17 cellular contexts compared by ENCODE assay signal in genomic region chr1:112807117-112807516, GRCh38.
DNase-seq lines count a peak whose midpoint lies in the region; TF ChIP-seq lines count a peak whose summit lies in the region.
"Had no signal": no experiment of that assay in that cellular context is flagged by ENCODE, and none has a peak within 500 bp of the region (broad histone marks: within the 10 kb centered on the region; RNA-seq: fewer than 3 reads in every experiment).

No MANE protein-coding gene starts in this region.

- H3K36me3 ChIP-seq in HUES64 (ENCODE audit: insufficient read depth, low read length), result no peaks in the 10 kb centered on the region
- H3K36me3 ChIP-seq: BE2C, MG63, SJSA1 had no signal

- H3K4me1 Mint-ChIP-seq in nephron, result peaks cover 25% of the 10 kb centered on the region
- peaks cover 26% of the 10 kb centered on the region for H3K4me1 Mint-ChIP-seq in type B pancreatic cell (ENCODE audit: unreplicated experiment)

- H3K27ac ChIP-seq in HUES64 (ENCODE audit: low read depth, low read length), result no peak overlapping the region
- H3K27ac ChIP-seq: SJSA1 had no signal

- peak overlapping the region; percentile 6; the same call in 1 of the 2 replicates for H3K9ac ChIP-seq in HUES64 (ENCODE audit: low read depth, low read length)

- H3K27ac Mint-ChIP-seq in nephron, result peak overlapping the region in 2 of 3 experiments; percentile 1 to 22
- peak overlapping the region; percentile 96 for H3K27ac Mint-ChIP-seq in type B pancreatic cell
- H3K27ac Mint-ChIP-seq: CD4-positive, alpha-beta T cell had no signal

- peak; percentile 67 for DNase-seq in epithelial cell of esophagus (ENCODE audit: low read depth)
- DNase-seq in type B pancreatic cell (ENCODE audit: extremely low spot score, unreplicated experiment), result no peak
- DNase-seq in NCI-H2081 (lab: John Stamatoyannopoulos, UW), result no peak
- DNase-seq in activated gamma-delta T cell treated with Interleukin-2 at 50 U/mL for 16 hours, result no peak
- DNase-seq in NCI-H2107 treated with DMSO at 0.1 percent for 48 hours (lab: John Stamatoyannopoulos, UW; ENCODE audit: unreplicated experiment), result no peak
- DNase-seq: BE2C; CD4-positive, alpha-beta T cell; DMS79; Karpas-422; MG63; NCI-H1105; NCI-H1694 treated with DMSO at 0.1 percent for 48 hours; NCI-H69; NK-92 treated with Interleukin-12 subunit alpha and Interleukin-12 subunit beta, amount 100 ng/mL, for 24 hours had no signal

- no peaks in the 10 kb centered on the region for H3K9me3 ChIP-seq in HUES64 (ENCODE audit: insufficient read depth, low read depth, low read length)
- H3K9me3 ChIP-seq: BE2C, MG63, SJSA1 had no signal

- no peak overlapping the region for H3K4me3 Mint-ChIP-seq in nephron
- H3K4me3 Mint-ChIP-seq in type B pancreatic cell, result peak overlapping the region; percentile 68
- H3K4me3 Mint-ChIP-seq: CD4-positive, alpha-beta T cell had no signal

- H3K27me3 ChIP-seq in HUES64 (ENCODE audit: insufficient read depth, low read length), result no peaks in the 10 kb centered on the region
- H3K27me3 ChIP-seq: BE2C, MG63, SJSA1 had no signal

- H3K4me3 ChIP-seq in HUES64 (ENCODE audit: low read length) (no peak overlapping the region), epithelial cell of esophagus (ENCODE audit: low read length) (no peak overlapping the region)
- H3K4me3 ChIP-seq: MG63, SJSA1 had no signal

- 71% methylated on average over 6 of the region's 6 CpGs for WGBS in HUES64

- H3K27me3 Mint-ChIP-seq in nephron (ENCODE audit: low read depth) (peaks cover 16% of the 10 kb centered on the region), type B pancreatic cell (peaks cover 17% of the 10 kb centered on the region)

- H3K36me3 Mint-ChIP-seq in nephron (ENCODE audit: low read depth) (no peaks in the 10 kb centered on the region), type B pancreatic cell (no peaks in the 10 kb centered on the region)

- TF ChIP-seq CTCF in epithelial cell of esophagus (IDR thresholded peaks at IDR 0.05; ENCODE audit: insufficient read depth, low read depth, low read length, missing control alignments) (no peak), nephron (IDR thresholded peaks at IDR 0.05; ENCODE audit: unreplicated experiment in 3 of 3) (no peak), type B pancreatic cell (conservative IDR thresholded peaks at IDR 0.05) (no peak)

- no peaks in the 10 kb centered on the region for H3K9me3 Mint-ChIP-seq in nephron
- H3K9me3 Mint-ChIP-seq in type B pancreatic cell, result no peaks in the 10 kb centered on the region
- H3K9me3 Mint-ChIP-seq: CD4-positive, alpha-beta T cell had no signal

- peaks cover 34% of the 10 kb centered on the region for H3K4me1 ChIP-seq in HUES64 (ENCODE audit: insufficient read depth, low read length)
- H3K4me1 ChIP-seq: BE2C, SJSA1 had no signal
